ENCODE assay signal across 22 cellular contexts in the genomic region with DNA sequence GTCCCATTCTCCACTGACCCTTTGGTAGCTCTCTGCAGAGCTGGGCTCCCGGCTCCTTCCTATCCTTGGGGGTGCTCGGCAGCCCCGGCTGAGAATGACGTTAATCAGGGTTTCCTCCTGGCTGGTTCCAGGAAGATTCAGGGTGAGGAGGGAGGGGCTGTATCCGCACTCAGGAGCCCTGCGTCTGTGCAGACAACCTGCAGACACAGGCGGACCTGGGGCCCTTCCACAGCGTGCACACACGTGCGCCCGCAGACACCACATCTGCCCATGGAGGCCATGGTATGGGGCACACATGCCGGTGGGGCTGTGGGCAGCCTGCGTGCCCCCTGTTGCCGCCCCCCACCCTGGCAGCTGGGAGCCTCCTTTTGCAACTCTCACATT.
DNase-seq lines count a peak whose midpoint lies in the region; ATAC-seq and TF ChIP-seq lines count a peak whose summit lies in the region.
"Had no signal": no experiment of that assay in that cellular context is flagged by ENCODE, and none has a peak within 500 bp of the region (broad histone marks: within the 10 kb centered on the region; RNA-seq: fewer than 3 reads in every experiment).

No MANE protein-coding gene starts in this region.

- no peaks in the 10 kb centered on the region for H3K27me3 ChIP-seq in esophagus muscularis mucosa
- H3K27me3 ChIP-seq in psoas muscle (ENCODE audit: insufficient read depth in 3 of 3, low read length in 2 of 3): no peaks in the 10 kb centered on the region
- no peaks in the 10 kb centered on the region for H3K27me3 ChIP-seq in CD4-positive, alpha-beta T cell (ENCODE audit: control insufficient read depth, insufficient read depth, low read length)

- intact Hi-C loops in Right ventricle myocardium superior (cut with DNase I): no loop called here
- intact Hi-C loops in left cardiac atrium (cut with DNase I): no loop called here
- intact Hi-C loops in esophagus muscularis mucosa (cut with DNase I): no loop called here
- intact Hi-C loops in psoas muscle (cut with DNase I): no loop called here
- intact Hi-C loops in CD4-positive, alpha-beta T cell (cut with DNase I, micrococcal nuclease): no loop called here

- POLR2A ChIA-PET in CD4-positive, alpha-beta T cell (lab: Charles Lee): no interaction called here

- WGBS in esophagus muscularis mucosa: no CpG with 5 or more reads among the region's 14 CpGs
- WGBS in psoas muscle, 3 donors: 23 to 44% (median 29%) methylated on average over 14 of the region's 14 CpGs
- 48% methylated on average over 14 of the region's 14 CpGs for WGBS in urinary bladder

- H3K36me3 ChIP-seq in esophagus muscularis mucosa (no peaks in the 10 kb centered on the region), psoas muscle (ENCODE audit: insufficient read depth in 1 of 2, low read depth in 1 of 2) (no peaks in the 10 kb centered on the region), urinary bladder (ENCODE audit: insufficient read depth) (no peaks in the 10 kb centered on the region)

- TF ChIP-seq CTCF in esophagus muscularis mucosa (IDR thresholded peaks at IDR 0.05) (no peak), psoas muscle (IDR thresholded peaks at IDR 0.05) (no peak)
- no peak for TF ChIP-seq CTCF in CD4-positive, alpha-beta T cell (IDR thresholded peaks at IDR 0.05)

- no peaks in the 10 kb centered on the region for H3K36me3 Mint-ChIP-seq in natural killer cell treated with Interleukin-12 subunit alpha and Interleukin-12 subunit beta and Interleukin-15 and Interleukin-18, amount 100 ng/mL, for 72 hours
- H3K36me3 Mint-ChIP-seq in CD4-positive, alpha-beta T cell (ENCODE audit: low read depth): no peaks in the 10 kb centered on the region
- H3K36me3 Mint-ChIP-seq: activated naive CD4-positive, alpha-beta T cell treated with anti-CD3 and anti-CD28 coated beads, Interleukin-2, amount 10 ng/mL, durations not matched to agents 7 days and 5 days had no signal

- CTCF ChIA-PET in CD4-positive, alpha-beta T cell (lab: Charles Lee): no interaction called here

- no peak overlapping the region for H3K27ac Mint-ChIP-seq in natural killer cell treated with Interleukin-12 subunit alpha and Interleukin-12 subunit beta and Interleukin-15 and Interleukin-18, amount 100 ng/mL, for 72 hours
- H3K27ac Mint-ChIP-seq in CD4-positive, alpha-beta T cell: no peak overlapping the region
- H3K27ac Mint-ChIP-seq: activated CD8-positive, alpha-beta T cell treated with anti-CD3 and anti-CD28 coated beads, Interleukin-2, amount 10 ng/mL, durations not matched to agents 7 days and 5 days; activated naive CD4-positive, alpha-beta T cell treated with anti-CD3 and anti-CD28 coated beads, Interleukin-2, amount 10 ng/mL, durations not matched to agents 7 days and 5 days; activated T-cell treated with anti-CD3 and anti-CD28 coated beads, Interleukin-2, amount 50 U/mL, for 24 hours had no signal

- TF ChIP-seq POLR2A in esophagus muscularis mucosa (IDR thresholded peaks at IDR 0.05; ENCODE audit: low read depth): no peak

- H3K27ac ChIP-seq in esophagus muscularis mucosa (replicated peaks in 1 of 4): peak overlapping the region; percentile 6 to 67 (median 64)
- no peak overlapping the region for H3K27ac ChIP-seq in psoas muscle
- peak overlapping the region; percentile 11 for H3K27ac ChIP-seq in urinary bladder (ENCODE audit: low read depth)
- H3K27ac ChIP-seq in CD4-positive, alpha-beta T cell (ENCODE audit: low read depth, low read length): no peak overlapping the region
- H3K27ac ChIP-seq: parathyroid adenoma had no signal

- H3K4me3 ChIP-seq in esophagus muscularis mucosa: peak overlapping the region in 1 of 4 donors; percentile 12
- no peak overlapping the region for H3K4me3 ChIP-seq in psoas muscle
- no peak overlapping the region for H3K4me3 ChIP-seq in urinary bladder (ENCODE audit: low read depth, low read length)

- no peaks in the 10 kb centered on the region for H3K9me3 Mint-ChIP-seq in natural killer cell treated with Interleukin-12 subunit alpha and Interleukin-12 subunit beta and Interleukin-15 and Interleukin-18, amount 100 ng/mL, for 72 hours
- H3K9me3 Mint-ChIP-seq in CD4-positive, alpha-beta T cell: no peaks in the 10 kb centered on the region
- H3K9me3 Mint-ChIP-seq: activated naive CD4-positive, alpha-beta T cell treated with anti-CD3 and anti-CD28 coated beads, Interleukin-2, amount 10 ng/mL, durations not matched to agents 7 days and 5 days; activated T-cell treated with anti-CD3 and anti-CD28 coated beads, Interleukin-2, amount 50 U/mL, for 24 hours had no signal

- no peak overlapping the region for H3K4me3 Mint-ChIP-seq in natural killer cell treated with Interleukin-12 subunit alpha and Interleukin-12 subunit beta and Interleukin-15 and Interleukin-18, amount 100 ng/mL, for 72 hours
- H3K4me3 Mint-ChIP-seq in CD4-positive, alpha-beta T cell: no peak overlapping the region
- H3K4me3 Mint-ChIP-seq: activated CD8-positive, alpha-beta T cell treated with anti-CD3 and anti-CD28 coated beads, Interleukin-2, amount 10 ng/mL, durations not matched to agents 7 days and 5 days; activated naive CD4-positive, alpha-beta T cell treated with anti-CD3 and anti-CD28 coated beads, Interleukin-2, amount 10 ng/mL, durations not matched to agents 7 days and 5 days; activated T-cell treated with anti-CD3 and anti-CD28 coated beads, Interleukin-2, amount 50 U/mL, for 24 hours had no signal

- no peak for TF ChIP-seq EP300 in esophagus muscularis mucosa (IDR thresholded peaks at IDR 0.05)

- H3K4me1 Mint-ChIP-seq in natural killer cell treated with Interleukin-12 subunit alpha and Interleukin-12 subunit beta and Interleukin-15 and Interleukin-18, amount 100 ng/mL, for 72 hours (ENCODE audit: low read depth in 2 of 2): no peaks in the 10 kb centered on the region
- H3K4me1 Mint-ChIP-seq in CD4-positive, alpha-beta T cell (ENCODE audit: low read depth): no peaks in the 10 kb centered on the region
- H3K4me1 Mint-ChIP-seq: activated naive CD4-positive, alpha-beta T cell treated with anti-CD3 and anti-CD28 coated beads, Interleukin-2, amount 10 ng/mL, durations not matched to agents 7 days and 5 days had no signal

- H3K9me3 ChIP-seq in esophagus muscularis mucosa (no peaks in the 10 kb centered on the region), psoas muscle (no peaks in the 10 kb centered on the region)
- no peaks in the 10 kb centered on the region for H3K9me3 ChIP-seq in CD4-positive, alpha-beta T cell (ENCODE audit: control insufficient read depth, low read length)

- DNase-seq in Right ventricle myocardium superior (no peak), left cardiac atrium (no peak), esophagus muscularis mucosa (ENCODE audit: extremely low spot score) (no peak), psoas muscle (no peak), Ammon's horn (ENCODE audit: low spot score) (no peak)
- no peak for DNase-seq in natural killer cell treated with Interleukin-12 subunit alpha and Interleukin-12 subunit beta and Interleukin-15 and Interleukin-18, amount 100 ng/mL, for 72 hours (ENCODE audit: low spot score)
- no peak for DNase-seq in CD4-positive, alpha-beta T cell
- DNase-seq: activated CD4-positive, CD25-positive, alpha-beta regulatory T cell treated with anti-CD3 and anti-CD28 coated beads, Interleukin-2, amount 50 U/mL, for 72 hours; activated CD8-positive, alpha-beta T cell treated with anti-CD3 and anti-CD28 coated beads, Interleukin-2, amount 10 ng/mL, durations not matched to agents 7 days and 5 days; activated naive CD4-positive, alpha-beta T cell treated with anti-CD3 and anti-CD28 coated beads, Interleukin-2, amount 10 ng/mL, durations not matched to agents 7 days and 5 days; activated T-cell treated with anti-CD3 and anti-CD28 coated beads, Interleukin-2, amount 50 U/mL, for 24 hours; aorta; cerebellar nuclear complex; effector memory CD4-positive, alpha-beta T cell; NCI-H1092; NCI-H2081 treated with DMSO at 0.1 percent for 48 hours; NCI-H526; small intestine; stimulated activated CD4-positive, alpha-beta T cell treated with anti-CD3 and anti-CD28 coated beads, Interleukin-4, amount 100 ng/mL, for 1 hour; stimulated activated naive CD8-positive, alpha-beta T cell treated with anti-CD3 and anti-CD28 coated beads, Interleukin-15, Interleukin-2, amounts not matched to agents 100 U/mL and 50 U/mL, for 24 hours had no signal

- ATAC-seq in Right ventricle myocardium superior (ENCODE audit: poor library complexity) (peak; percentile 11), left cardiac atrium (no peak), psoas muscle (peak in 3 of 4 donors; percentile 10 to 34 (median 22))
- no peak for ATAC-seq in natural killer cell treated with Interleukin-12 subunit alpha and Interleukin-12 subunit beta and Interleukin-15 and Interleukin-18, amount 100 ng/mL, for 72 hours
- no peak for ATAC-seq in CD4-positive, alpha-beta T cell (ENCODE audit: poor library complexity)
- ATAC-seq: activated CD8-positive, alpha-beta T cell treated with anti-CD3 and anti-CD28 coated beads, Interleukin-2, amount 10 ng/mL, durations not matched to agents 7 days and 5 days; stimulated activated naive CD8-positive, alpha-beta T cell treated with anti-CD3 and anti-CD28 coated beads, Interleukin-15, Interleukin-2, amounts not matched to agents 100 U/mL and 50 U/mL, for 24 hours had no signal

- H3K27me3 Mint-ChIP-seq in natural killer cell treated with Interleukin-12 subunit alpha and Interleukin-12 subunit beta and Interleukin-15 and Interleukin-18, amount 100 ng/mL, for 72 hours: no peaks in the 10 kb centered on the region
- no peaks in the 10 kb centered on the region for H3K27me3 Mint-ChIP-seq in CD4-positive, alpha-beta T cell
- H3K27me3 Mint-ChIP-seq: activated naive CD4-positive, alpha-beta T cell treated with anti-CD3 and anti-CD28 coated beads, Interleukin-2, amount 10 ng/mL, durations not matched to agents 7 days and 5 days; activated T-cell treated with anti-CD3 and anti-CD28 coated beads, Interleukin-2, amount 50 U/mL, for 24 hours had no signal

- H3K4me1 ChIP-seq in esophagus muscularis mucosa: peaks cover 17 to 34% (median 32%) of the 10 kb centered on the region in 4 donors
- H3K4me1 ChIP-seq in psoas muscle: peaks cover 18% of the 10 kb centered on the region
- no peaks in the 10 kb centered on the region for H3K4me1 ChIP-seq in urinary bladder (ENCODE audit: insufficient read depth)

Comparison
In these comparisons a context has a peak if more than half of its experiments do, and no peak if none do; other contexts are left out.
1. ATAC-seq: peak in Right ventricle myocardium superior (single experiment) and psoas muscle (3 of 4); none in left cardiac atrium (0 of 2), natural killer cell treated with Interleukin-12 subunit alpha and Interleukin-12 subunit beta and Interleukin-15 and Interleukin-18, amount 100 ng/mL, for 72 hours (0 of 2) and CD4-positive, alpha-beta T cell (single experiment).
2. H3K27ac ChIP-seq: peak in esophagus muscularis mucosa (4 of 4) and urinary bladder (single experiment); none in psoas muscle (single experiment) and CD4-positive, alpha-beta T cell (single experiment).